In genomic region chr2:62775367-62775668, GRCh38 we compare ENCODE assay signal across 11 cellular contexts.
DNase-seq lines count a peak whose midpoint lies in the region; ATAC-seq, FAIRE-seq and TF ChIP-seq lines count a peak whose summit lies in the region.
"Had no signal": no experiment of that assay in that cellular context is flagged by ENCODE, and none has a peak within 500 bp of the region (broad histone marks: within the 10 kb centered on the region; RNA-seq: fewer than 3 reads in every experiment).

No MANE protein-coding gene starts in this region.

- TF ChIP-seq CTCF in CD8-positive, alpha-beta T cell (IDR thresholded peaks at IDR 0.05): peak; percentile 18
- peak; percentile 36; the same call in 1 of the 2 replicates for TF ChIP-seq CTCF in KMS-11 (conservative IDR thresholded peaks at IDR 0.05; ENCODE audit: low read depth, low read length)
- no peak for TF ChIP-seq CTCF in K562 (IDR thresholded peaks at IDR 0.05 in 2 of 3, conservative IDR thresholded peaks at IDR 0.05 in 1 of 3; ENCODE audit: insufficient read depth in 2 of 3, low read depth in 1 of 3, low read length in 3 of 3)
- TF ChIP-seq CTCF in neural cell (IDR thresholded peaks at IDR 0.05; ENCODE audit: poor library complexity, severe bottlenecking): peak; percentile 24
- TF ChIP-seq CTCF in esophagus muscularis mucosa (IDR thresholded peaks at IDR 0.05): no peak

- TF ChIP-seq EP300 in K562 (IDR thresholded peaks at IDR 0.05; ENCODE audit: low read length) (no peak), neural cell (conservative IDR thresholded peaks at IDR 0.05; ENCODE audit: poor library complexity, severe bottlenecking) (no peak), esophagus muscularis mucosa (IDR thresholded peaks at IDR 0.05) (no peak)

- H3K4me2 ChIP-seq in KMS-11 (no peak overlapping the region), K562 (ENCODE audit: insufficient read depth, low read length) (no peak overlapping the region), neural cell (ENCODE audit: low read length) (no peak overlapping the region)
- H3K4me2 ChIP-seq: GM23338 had no signal

- H3K9me2 ChIP-seq in neural cell (ENCODE audit: insufficient read depth, low read length): no peaks in the 10 kb centered on the region

- no peak overlapping the region for H2AFZ ChIP-seq in KMS-11 (ENCODE audit: low read depth)
- H2AFZ ChIP-seq in K562 (ENCODE audit: low read depth, low read length): no peak overlapping the region
- no peak overlapping the region for H2AFZ ChIP-seq in neural cell (ENCODE audit: low read depth, low read length)
- H2AFZ ChIP-seq: GM23338 had no signal

- POLR2A ChIA-PET in CD8-positive, alpha-beta T cell (lab: Charles Lee): interaction anchor here (1.0 kb wide), 1 partner anchor 319 kb away, joined by 3 read pairs; no protein-coding TSS in a partner anchor
- POLR2A ChIA-PET in K562 (lab: Yijun Ruan, JAX): interaction anchor here (1.2 kb wide), 1 partner anchor 323 kb away, joined by 3 read pairs; no protein-coding TSS in a partner anchor

- no peak overlapping the region for H3K27ac ChIP-seq in CD8-positive, alpha-beta T cell (ENCODE audit: low read depth, low read length)
- H3K27ac ChIP-seq in KMS-11 (no peak overlapping the region), K562 (ENCODE audit: extremely low read depth, low read depth, low read length) (no peak overlapping the region), neural cell (ENCODE audit: low read length) (no peak overlapping the region), esophagus muscularis mucosa (replicated peaks in 1 of 4) (peak overlapping the region in 1 of 4 donors; percentile 32)
- H3K27ac ChIP-seq: SJCRH30 had no signal

- WGBS in K562 (ENCODE audit: insufficient coverage, low coverage, missing lambda C conversion rate): 2% methylated on average over 2 of the region's 2 CpGs
- 34% methylated on average over 2 of the region's 2 CpGs for WGBS in esophagus muscularis mucosa

- BruUV-seq in K562 (replicated peaks; lab: Mats Ljungman, UMichigan): no TSS peak

- H3K27me3 ChIP-seq in CD8-positive, alpha-beta T cell (ENCODE audit: insufficient read depth, low read length): no peaks in the 10 kb centered on the region
- H3K27me3 ChIP-seq in KMS-11 (ENCODE audit: insufficient read depth, low read depth) (no peaks in the 10 kb centered on the region), K562 (ENCODE audit: control insufficient read depth in 2 of 2, insufficient read depth in 2 of 2, low read length in 2 of 2) (no peaks in the 10 kb centered on the region), neural cell (ENCODE audit: insufficient read depth, low read depth, low read length) (no peaks in the 10 kb centered on the region), esophagus muscularis mucosa (no peaks in the 10 kb centered on the region)
- H3K27me3 ChIP-seq: SJCRH30 had no signal

- ATAC-seq in CD8-positive, alpha-beta T cell: no peak
- ATAC-seq in K562 (no peak), GM19035 (IDR thresholded peaks at IDR 0.05; ENCODE audit: unreplicated experiment) (no peak)

- H3K9me1 ChIP-seq in K562 (ENCODE audit: control insufficient read depth, insufficient read depth, low read length): no peaks in the 10 kb centered on the region

- no peaks in the 10 kb centered on the region for H3K36me3 ChIP-seq in CD8-positive, alpha-beta T cell (ENCODE audit: insufficient read depth, low read length)
- H3K36me3 ChIP-seq in KMS-11 (ENCODE audit: insufficient read depth): no peaks in the 10 kb centered on the region
- H3K36me3 ChIP-seq in K562 (ENCODE audit: control insufficient read depth, insufficient read depth, low read length): no peaks in the 10 kb centered on the region
- H3K36me3 ChIP-seq in neural cell (ENCODE audit: insufficient read depth, low read length): peaks cover 5% of the 10 kb centered on the region
- H3K36me3 ChIP-seq in esophagus muscularis mucosa: no peaks in the 10 kb centered on the region
- H3K36me3 ChIP-seq: SJCRH30 had no signal

- DNase-seq in CD8-positive, alpha-beta T cell: no peak
- DNase-seq in K562 (ENCODE audit: extremely low read depth in 1 of 4, low spot score in 3 of 4): no peak
- DNase-seq in esophagus muscularis mucosa (ENCODE audit: extremely low spot score): no peak
- DNase-seq in superior temporal gyrus (ENCODE audit: extremely low spot score): no peak
- no peak for DNase-seq in iPS-NIHi7 (ENCODE audit: extremely low spot score)
- DNase-seq: NCI-H510A had no signal

- H3F3A ChIP-seq in neural cell (ENCODE audit: insufficient read depth, low read length, poor library complexity, severe bottlenecking): no peaks in the 10 kb centered on the region

- no peaks in the 10 kb centered on the region for H3K79me2 ChIP-seq in KMS-11 (ENCODE audit: insufficient read depth, low read depth)
- H3K79me2 ChIP-seq in K562 (ENCODE audit: control insufficient read depth, insufficient read depth, low read length): no peaks in the 10 kb centered on the region
- H3K79me2 ChIP-seq in neural cell (replicated peaks; ENCODE audit: insufficient read depth, low read length): no peaks in the 10 kb centered on the region

- CTCF ChIA-PET in CD8-positive, alpha-beta T cell (lab: Charles Lee): interaction anchor here (0.7 to 12.8 kb wide), 15 partner anchors 9 to 718 kb away, joined by 3 to 235 read pairs (median 3); no protein-coding TSS in a partner anchor
- CTCF ChIA-PET in K562 (lab: Yijun Ruan, JAX; ENCODE audit: low intra/inter-chr PET ratio): interaction anchor here (1.2 to 3.1 kb wide), 2 partner anchors 318 to 352 kb away, joined by 4 to 28 read pairs; no protein-coding TSS in a partner anchor

- H3K9ac ChIP-seq in KMS-11: no peak overlapping the region
- no peak overlapping the region for H3K9ac ChIP-seq in K562 (ENCODE audit: insufficient read depth in 1 of 2, low read depth in 2 of 2, low read length in 2 of 2)
- H3K9ac ChIP-seq in neural cell (ENCODE audit: low read length): no peak overlapping the region

- no peak for FAIRE-seq in K562 (lab: Jason Lieb, UNC)

- H4K20me1 ChIP-seq in KMS-11 (ENCODE audit: insufficient read depth) (no peaks in the 10 kb centered on the region), K562 (replicated peaks; ENCODE audit: control insufficient read depth, insufficient read depth, low read length) (no peaks in the 10 kb centered on the region), neural cell (ENCODE audit: insufficient read depth) (no peaks in the 10 kb centered on the region)

- no peaks in the 10 kb centered on the region for H3K9me3 Mint-ChIP-seq in CD8-positive, alpha-beta T cell

- TF ChIP-seq RAD21 in K562 (CRISPR knock-in tag; conservative IDR thresholded peaks at IDR 0.05 in 1 of 2, IDR thresholded peaks at IDR 0.05 in 1 of 2): no peak
- TF ChIP-seq RAD21 in neural cell (conservative IDR thresholded peaks at IDR 0.05): no peak

- in situ Hi-C loops in K562 (cut with MboI): loop anchor here (5.0 kb wide), 1 partner anchor 318 kb away; no protein-coding TSS in a partner anchor

- H3K36me3 Mint-ChIP-seq in CD8-positive, alpha-beta T cell: peaks cover 3% of the 10 kb centered on the region

- H3K9me3 ChIP-seq in CD8-positive, alpha-beta T cell (ENCODE audit: low read length): no peaks in the 10 kb centered on the region
- H3K9me3 ChIP-seq in K562 (replicated peaks; ENCODE audit: control insufficient read depth, insufficient read depth, low read depth, low read length) (no peaks in the 10 kb centered on the region), neural cell (ENCODE audit: low read length) (no peaks in the 10 kb centered on the region), esophagus muscularis mucosa (no peaks in the 10 kb centered on the region)
- H3K9me3 ChIP-seq: SJCRH30 had no signal

- intact Hi-C loops in CD8-positive, alpha-beta T cell (cut with DNase I, micrococcal nuclease): loop anchor here (1.0 to 5.0 kb wide), 4 partner anchors 298 to 857 kb away; no protein-coding TSS in a partner anchor
- intact Hi-C loops in K562 (cut with micrococcal nuclease): loop anchor here (1.0 to 5.0 kb wide), 3 partner anchors 70 to 858 kb away; partner anchors contain the start of gene EHBP1
- intact Hi-C loops in esophagus muscularis mucosa (cut with DNase I): loop anchor here (2.0 kb wide), 1 partner anchor 319 kb away; no protein-coding TSS in a partner anchor

- no peaks in the 10 kb centered on the region for H3K4me1 ChIP-seq in CD8-positive, alpha-beta T cell (ENCODE audit: insufficient read depth, low read length)
- H3K4me1 ChIP-seq in KMS-11 (ENCODE audit: low read depth, poor library complexity, severe bottlenecking) (no peaks in the 10 kb centered on the region), K562 (replicated peaks in 1 of 2; ENCODE audit: control insufficient read depth in 2 of 2, insufficient read depth in 2 of 2, low read length in 2 of 2) (peaks cover 0 to 3% of the 10 kb centered on the region in 2 experiments; a peak in 1 of 5 replicates), esophagus muscularis mucosa (peaks cover 0 to 40% (median 39%) of the 10 kb centered on the region in 4 donors)
- H3K4me1 ChIP-seq: SJCRH30 had no signal

- no peak overlapping the region for H3K27ac Mint-ChIP-seq in CD8-positive, alpha-beta T cell

- H3K4me1 Mint-ChIP-seq in CD8-positive, alpha-beta T cell (ENCODE audit: low read depth): no peaks in the 10 kb centered on the region

- no peak overlapping the region for H3K4me3 Mint-ChIP-seq in CD8-positive, alpha-beta T cell
- H3K4me3 Mint-ChIP-seq: GM23338 had no signal

- no peaks in the 10 kb centered on the region for H3K27me3 Mint-ChIP-seq in CD8-positive, alpha-beta T cell (ENCODE audit: low read depth)

- TF ChIP-seq POLR2A in K562 (conservative IDR thresholded peaks at IDR 0.05) (no peak), esophagus muscularis mucosa (IDR thresholded peaks at IDR 0.05; ENCODE audit: low read depth) (no peak)

- H3K4me3 ChIP-seq in CD8-positive, alpha-beta T cell (ENCODE audit: low read depth, low read length): no peak overlapping the region
- H3K4me3 ChIP-seq in KMS-11 (IDR thresholded peaks at IDR 0.05; ENCODE audit: insufficient read depth, low read depth, low read length): no peak overlapping the region
- H3K4me3 ChIP-seq in K562: no peak overlapping the region
- H3K4me3 ChIP-seq in neural cell (ENCODE audit: low read length): no peak overlapping the region
- H3K4me3 ChIP-seq in esophagus muscularis mucosa: no peak overlapping the region
- H3K4me3 ChIP-seq: GM23338, SJCRH30 had no signal

TF ChIP-seq in K562, 482 proteins besides CTCF, POLR2A, EP300 and RAD21:
- TF ChIP-seq SIX5 (IDR thresholded peaks at IDR 0.05; ENCODE audit: borderline replicate concordance in 1 of 2, insufficient read depth in 1 of 2, low read depth in 1 of 2, low read length in 2 of 2) (no peak), CEBPB (tag; IDR thresholded peaks at IDR 0.05) (peak; percentile 51; the same call in 1 of the 2 replicates), CEBPG (CRISPR knock-in tag; IDR thresholded peaks at IDR 0.05) (no peak), CEBPG (tag; conservative IDR thresholded peaks at IDR 0.05 in 1 of 2, IDR thresholded peaks at IDR 0.05 in 1 of 2) (peak in 1 of 2 experiments; percentile 8; a peak in 2 of 4 replicates)

TF ChIP-seq in neural cell, 6 proteins besides CTCF, POLR2A, EP300 and RAD21 (continues in another document):
- TF ChIP-seq SMC3 (conservative IDR thresholded peaks at IDR 0.05; ENCODE audit: poor library complexity) (peak; percentile 31), TAF1 (IDR thresholded peaks at IDR 0.05; ENCODE audit: low read depth) (no peak), POLR2AphosphoS5 (IDR thresholded peaks at IDR 0.05) (no peak)

Comparison
In these comparisons a context has a peak if more than half of its experiments do, and no peak if none do; other contexts are left out.
1. CTCF ChIP-seq: peak in CD8-positive, alpha-beta T cell (single experiment), KMS-11 (single experiment) and neural cell (single experiment); none in K562 (0 of 3) and esophagus muscularis mucosa (0 of 3).